Comparison of ENCODE assay signal across 18 cellular contexts in the genomic region with DNA sequence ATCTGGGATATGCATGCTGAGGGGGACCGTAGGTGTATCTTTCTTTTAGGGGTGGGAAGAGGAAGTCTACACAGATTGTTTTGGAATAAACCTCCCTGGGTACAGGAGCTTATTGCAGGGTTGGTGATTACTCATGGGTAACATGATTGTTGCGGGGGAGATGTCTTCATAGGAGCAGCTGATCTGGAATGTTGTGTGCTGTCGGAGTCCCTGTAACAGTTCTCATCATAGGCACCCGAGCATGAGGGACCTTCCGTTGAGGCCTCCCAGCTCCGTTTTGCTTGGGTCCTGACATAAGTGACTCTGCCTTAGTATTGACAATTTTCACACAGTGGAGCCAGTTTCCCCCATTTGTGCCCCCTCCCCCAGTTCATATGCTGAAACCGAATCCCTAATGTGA. TPM values are rescaled to one million over a fixed set of nuclear protein-coding genes. Genes with fewer than 3 reads are reported as not detected.
A peak's percentile ranks its signal among the peaks of the same experiment; 100 is the strongest.
DNase-seq lines count a peak whose midpoint lies in the region; ATAC-seq and TF ChIP-seq lines count a peak whose summit lies in the region.
"Had no signal": no experiment of that assay in that cellular context is flagged by ENCODE, and none has a peak within 500 bp of the region (broad histone marks: within the 10 kb centered on the region; RNA-seq: fewer than 3 reads in every experiment).

No MANE protein-coding gene starts in this region.

- POLR2A ChIA-PET in activated naive CD8-positive, alpha-beta T cell treated with anti-CD3 and anti-CD28 coated beads, Interleukin-2, amount 10 ng/mL, durations not matched to agents 7 days and 5 days (lab: Charles Lee): interaction anchor here (0.7 to 7.8 kb wide), 3 partner anchors 8 to 166 kb away, joined by 3 to 231 read pairs (median 3); a partner anchor contains a TSS

- H3K4me1 ChIP-seq in lower lobe of right lung: peaks cover 47% of the 10 kb centered on the region

- no peaks in the 10 kb centered on the region for H3K9me3 Mint-ChIP-seq in stimulated activated naive CD8-positive, alpha-beta T cell treated with anti-CD3 and anti-CD28 coated beads, Interleukin-15, Interleukin-2, amounts not matched to agents 100 ng/mL and 50 ng/mL, for 24 hours
- no peaks in the 10 kb centered on the region for H3K9me3 Mint-ChIP-seq in stimulated activated naive CD8-positive, alpha-beta T cell treated with anti-CD3 and anti-CD28 coated beads, Interleukin-15, amount 100 ng/mL, for 72 hours
- H3K9me3 Mint-ChIP-seq in activated naive CD8-positive, alpha-beta T cell treated with anti-CD3 and anti-CD28 coated beads, Interleukin-2, amount 10 ng/mL, durations not matched to agents 7 days and 5 days: no peaks in the 10 kb centered on the region
- H3K9me3 Mint-ChIP-seq: activated T-cell treated with anti-CD3 and anti-CD28 coated beads, Interleukin-2, amount 50 U/mL, for 4 hours had no signal

- ATAC-seq in stimulated activated naive CD8-positive, alpha-beta T cell treated with anti-CD3 and anti-CD28 coated beads, Interleukin-15, amount 100 ng/mL, for 72 hours: no peak
- ATAC-seq in activated naive CD8-positive, alpha-beta T cell treated with anti-CD3 and anti-CD28 coated beads, Interleukin-2, amount 10 ng/mL, durations not matched to agents 7 days and 5 days (ENCODE audit: low read depth): no peak
- ATAC-seq in lower lobe of right lung (no peak), GM18502 (IDR thresholded peaks at IDR 0.05; ENCODE audit: poor library complexity, unreplicated experiment) (no peak), HG03159 (IDR thresholded peaks at IDR 0.05; ENCODE audit: unreplicated experiment) (no peak)
- ATAC-seq: activated T-cell treated with anti-CD3 and anti-CD28 coated beads, Interleukin-2, amount 50 U/mL, for 4 hours had no signal

- no peaks in the 10 kb centered on the region for H3K36me3 ChIP-seq in lower lobe of right lung
- H3K36me3 ChIP-seq: neutrophil had no signal

- peaks cover 78% of the 10 kb centered on the region for H3K4me1 Mint-ChIP-seq in stimulated activated naive CD8-positive, alpha-beta T cell treated with anti-CD3 and anti-CD28 coated beads, Interleukin-15, Interleukin-2, amounts not matched to agents 100 ng/mL and 50 ng/mL, for 24 hours (ENCODE audit: low read depth)
- H3K4me1 Mint-ChIP-seq in stimulated activated naive CD8-positive, alpha-beta T cell treated with anti-CD3 and anti-CD28 coated beads, Interleukin-15, amount 100 ng/mL, for 72 hours: peaks cover 84% of the 10 kb centered on the region
- H3K4me1 Mint-ChIP-seq in activated naive CD8-positive, alpha-beta T cell treated with anti-CD3 and anti-CD28 coated beads, Interleukin-2, amount 10 ng/mL, durations not matched to agents 7 days and 5 days: peaks cover 47% of the 10 kb centered on the region

- H3K36me3 Mint-ChIP-seq in stimulated activated naive CD8-positive, alpha-beta T cell treated with anti-CD3 and anti-CD28 coated beads, Interleukin-15, Interleukin-2, amounts not matched to agents 100 ng/mL and 50 ng/mL, for 24 hours (ENCODE audit: low read depth): no peaks in the 10 kb centered on the region
- peaks cover 4% of the 10 kb centered on the region for H3K36me3 Mint-ChIP-seq in activated naive CD8-positive, alpha-beta T cell treated with anti-CD3 and anti-CD28 coated beads, Interleukin-2, amount 10 ng/mL, durations not matched to agents 7 days and 5 days

- peak overlapping the region; percentile 86 for H3K27ac Mint-ChIP-seq in stimulated activated naive CD8-positive, alpha-beta T cell treated with anti-CD3 and anti-CD28 coated beads, Interleukin-15, Interleukin-2, amounts not matched to agents 100 ng/mL and 50 ng/mL, for 24 hours
- H3K27ac Mint-ChIP-seq in stimulated activated naive CD8-positive, alpha-beta T cell treated with anti-CD3 and anti-CD28 coated beads, Interleukin-15, amount 100 ng/mL, for 72 hours: peak overlapping the region in 1 of 2 donors; percentile 20
- peak overlapping the region; percentile 39 for H3K27ac Mint-ChIP-seq in activated naive CD8-positive, alpha-beta T cell treated with anti-CD3 and anti-CD28 coated beads, Interleukin-2, amount 10 ng/mL, durations not matched to agents 7 days and 5 days

- H3K9me3 ChIP-seq in lower lobe of right lung: no peaks in the 10 kb centered on the region
- H3K9me3 ChIP-seq: neutrophil had no signal

- H3K4me3 ChIP-seq in lower lobe of right lung: no peak overlapping the region

- intact Hi-C loops in lower lobe of right lung (cut with DNase I): no loop called here

- H3K4me3 Mint-ChIP-seq in stimulated activated naive CD8-positive, alpha-beta T cell treated with anti-CD3 and anti-CD28 coated beads, Interleukin-15, Interleukin-2, amounts not matched to agents 100 ng/mL and 50 ng/mL, for 24 hours: no peak overlapping the region
- H3K4me3 Mint-ChIP-seq in stimulated activated naive CD8-positive, alpha-beta T cell treated with anti-CD3 and anti-CD28 coated beads, Interleukin-15, amount 100 ng/mL, for 72 hours: peak overlapping the region in 1 of 2 donors; percentile 14
- H3K4me3 Mint-ChIP-seq in activated naive CD8-positive, alpha-beta T cell treated with anti-CD3 and anti-CD28 coated beads, Interleukin-2, amount 10 ng/mL, durations not matched to agents 7 days and 5 days: no peak overlapping the region
- H3K4me3 Mint-ChIP-seq: activated T-cell treated with anti-CD3 and anti-CD28 coated beads, Interleukin-2, amount 50 U/mL, for 4 hours had no signal

- H3K27ac ChIP-seq in lower lobe of right lung: no peak overlapping the region
- H3K27ac ChIP-seq: KMS-11, neutrophil had no signal

- H3K27me3 Mint-ChIP-seq in stimulated activated naive CD8-positive, alpha-beta T cell treated with anti-CD3 and anti-CD28 coated beads, Interleukin-15, Interleukin-2, amounts not matched to agents 100 ng/mL and 50 ng/mL, for 24 hours: no peaks in the 10 kb centered on the region
- H3K27me3 Mint-ChIP-seq in stimulated activated naive CD8-positive, alpha-beta T cell treated with anti-CD3 and anti-CD28 coated beads, Interleukin-15, amount 100 ng/mL, for 72 hours: no peaks in the 10 kb centered on the region
- no peaks in the 10 kb centered on the region for H3K27me3 Mint-ChIP-seq in activated naive CD8-positive, alpha-beta T cell treated with anti-CD3 and anti-CD28 coated beads, Interleukin-2, amount 10 ng/mL, durations not matched to agents 7 days and 5 days

- no peak for TF ChIP-seq CTCF in lower lobe of right lung (IDR thresholded peaks at IDR 0.05)

- no peaks in the 10 kb centered on the region for H3K27me3 ChIP-seq in lower lobe of right lung (ENCODE audit: low read depth)

- DNase-seq in stimulated activated naive CD8-positive, alpha-beta T cell treated with anti-CD3 and anti-CD28 coated beads, Interleukin-15, amount 100 ng/mL, for 72 hours: no peak
- DNase-seq in activated naive CD8-positive, alpha-beta T cell treated with anti-CD3 and anti-CD28 coated beads, Interleukin-2, amount 10 ng/mL, durations not matched to agents 7 days and 5 days: no peak
- peak; percentile 22 for DNase-seq in lower lobe of right lung
- DNase-seq in NCI-H1694 treated with DMSO at 0.1 percent for 48 hours (lab: John Stamatoyannopoulos, UW): no peak
- DNase-seq in NCI-H524 (lab: John Stamatoyannopoulos, UW): no peak
- DNase-seq: activated CD4-positive, CD25-positive, alpha-beta regulatory T cell; activated T-cell treated with anti-CD3 and anti-CD28 coated beads, Interleukin-2, amount 50 U/mL, for 4 hours; DND-41; NCI-H1436 treated with DMSO at 0.1 percent for 48 hours; NCI-H526 treated with DMSO at 0.1 percent for 48 hours; SW 1271 had no signal

RNA-seq across cellular contexts. Expression of a gene that starts 4.2 kb away (rescaled TPM):
- total RNA-seq in activated naive CD8-positive, alpha-beta T cell treated with anti-CD3 and anti-CD28 coated beads, Interleukin-2, amount 10 ng/mL, durations not matched to agents 7 days and 5 days: 10 to 100 TPM; 37.3 to 37.6 TPM
- total RNA-seq in lower lobe of right lung: 26.3 TPM

RNA-seq across cellular contexts. Expression of a gene that starts 26.2 kb away (rescaled TPM):
- total RNA-seq in activated naive CD8-positive, alpha-beta T cell treated with anti-CD3 and anti-CD28 coated beads, Interleukin-2, amount 10 ng/mL, durations not matched to agents 7 days and 5 days: 100 to 1,000 TPM; 131 to 134 TPM
- total RNA-seq in lower lobe of right lung: 152 TPM

RNA-seq across cellular contexts. Expression of a gene that starts 50.4 kb away (rescaled TPM):
- total RNA-seq in activated naive CD8-positive, alpha-beta T cell treated with anti-CD3 and anti-CD28 coated beads, Interleukin-2, amount 10 ng/mL, durations not matched to agents 7 days and 5 days: 1 to 10 TPM; 3.0 to 4.1 TPM
- total RNA-seq in lower lobe of right lung: 7.6 TPM

RNA-seq across cellular contexts. Expression of a gene that starts 52.3 kb away (rescaled TPM):
- not detected for total RNA-seq in activated naive CD8-positive, alpha-beta T cell treated with anti-CD3 and anti-CD28 coated beads, Interleukin-2, amount 10 ng/mL, durations not matched to agents 7 days and 5 days
- total RNA-seq in lower lobe of right lung: 1.5 TPM
- total RNA-seq: activated T-cell treated with anti-CD3 and anti-CD28 coated beads, Interleukin-2, amount 50 U/mL, for 4 hours; fibroblast of lung; lung microvascular endothelial cell had no signal

RNA-seq across cellular contexts. Expression of a gene that starts 56.0 kb away (rescaled TPM):
- 10 to 100 TPM; 86.5 to 88.9 TPM for total RNA-seq in activated naive CD8-positive, alpha-beta T cell treated with anti-CD3 and anti-CD28 coated beads, Interleukin-2, amount 10 ng/mL, durations not matched to agents 7 days and 5 days
- total RNA-seq in lower lobe of right lung: 39.2 TPM
